In the genomic region with DNA sequence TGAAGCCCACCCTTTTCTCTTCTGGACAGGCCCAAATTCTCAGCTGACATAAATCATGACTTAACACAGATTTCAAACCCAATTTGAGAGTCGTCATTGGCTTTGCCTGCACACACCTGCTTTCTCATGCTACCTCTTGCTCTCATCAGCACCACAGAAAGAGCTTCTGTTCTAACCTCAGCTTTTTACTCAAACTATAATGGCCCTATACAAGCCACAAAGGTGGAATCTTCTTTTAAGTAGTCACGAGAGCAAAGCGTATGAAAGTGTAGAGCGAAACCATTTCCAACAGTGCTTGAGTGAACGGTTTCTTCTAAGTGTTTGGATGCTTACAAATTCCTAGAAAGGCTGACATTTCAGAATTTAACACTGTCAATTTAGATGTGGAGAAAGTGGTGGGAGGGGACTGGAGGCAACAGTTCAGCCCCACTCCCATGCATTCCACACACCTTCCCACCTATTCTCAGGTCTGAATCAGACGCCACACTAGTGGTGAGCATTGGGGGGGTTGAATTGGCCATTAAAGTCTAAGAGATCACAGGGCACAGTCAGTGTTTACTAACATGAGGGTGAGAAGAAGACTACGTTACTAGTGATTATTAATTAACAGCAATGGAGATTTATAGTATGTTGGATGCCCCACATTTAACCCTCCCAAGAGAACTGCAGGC, we compare ENCODE assay signal across 21 cellular contexts.
DNase-seq lines count a peak whose midpoint lies in the region; ATAC-seq and FAIRE-seq lines count a peak whose summit lies in the region.
"Had no signal": no experiment of that assay in that cellular context is flagged by ENCODE, and none has a peak within 500 bp of the region (broad histone marks: within the 10 kb centered on the region; RNA-seq: fewer than 3 reads in every experiment).

No MANE protein-coding gene starts in this region.

- peaks cover 29% of the 10 kb centered on the region for H3K4me1 Mint-ChIP-seq in T-helper 1 cell treated with Interleukin-12 subunit alpha and Interleukin-12 subunit beta and Interleukin-4 antibody, amounts not matched to agents 30 μg/mL and 1 μg/mL, for 36 hours (ENCODE audit: low read depth)
- peaks cover 36% of the 10 kb centered on the region for H3K4me1 Mint-ChIP-seq in activated naive CD8-positive, alpha-beta T cell (ENCODE audit: low read depth)

- FAIRE-seq in GM19239 (lab: Jason Lieb, UNC): peak; percentile 42
- FAIRE-seq: D721Med, GM12892, HTR-8/SVneo had no signal

- H3K36me3 Mint-ChIP-seq in T-helper 1 cell treated with Interleukin-12 subunit alpha and Interleukin-12 subunit beta and Interleukin-4 antibody, amounts not matched to agents 30 μg/mL and 1 μg/mL, for 36 hours (ENCODE audit: low read depth): peaks cover 87% of the 10 kb centered on the region
- H3K36me3 Mint-ChIP-seq in activated naive CD8-positive, alpha-beta T cell: peaks cover 45% of the 10 kb centered on the region

- no peaks in the 10 kb centered on the region for H3K27me3 Mint-ChIP-seq in T-helper 1 cell treated with Interleukin-12 subunit alpha and Interleukin-12 subunit beta and Interleukin-4 antibody, amounts not matched to agents 30 μg/mL and 1 μg/mL, for 36 hours (ENCODE audit: low read depth)
- H3K27me3 Mint-ChIP-seq in activated naive CD8-positive, alpha-beta T cell: no peaks in the 10 kb centered on the region

- peaks cover 2% of the 10 kb centered on the region for H3K9me3 Mint-ChIP-seq in T-helper 1 cell treated with Interleukin-12 subunit alpha and Interleukin-12 subunit beta and Interleukin-4 antibody, amounts not matched to agents 30 μg/mL and 1 μg/mL, for 36 hours
- no peaks in the 10 kb centered on the region for H3K9me3 Mint-ChIP-seq in activated naive CD8-positive, alpha-beta T cell (ENCODE audit: low read depth)

- ATAC-seq in GM19463 (IDR thresholded peaks at IDR 0.05; ENCODE audit: unreplicated experiment): no peak

- H3K4me3 Mint-ChIP-seq in T-helper 1 cell treated with Interleukin-12 subunit alpha and Interleukin-12 subunit beta and Interleukin-4 antibody, amounts not matched to agents 30 μg/mL and 1 μg/mL, for 36 hours: no peak overlapping the region
- H3K4me3 Mint-ChIP-seq in activated naive CD8-positive, alpha-beta T cell: peak overlapping the region; percentile 49
- H3K4me3 Mint-ChIP-seq: dendritic cell treated with granulocyte-macrophage colony-stimulating factor and Interleukin-4, amounts not matched to agents 40 ng/mL and 50 ng/mL, for 4 days had no signal

- no peak for DNase-seq in GM19239 (ENCODE audit: insufficient read length, low spot score)
- DNase-seq in renal cortical epithelial cell (ENCODE audit: low read depth): peak; percentile 81
- DNase-seq in SIG-M5 (lab: John Stamatoyannopoulos, UW): no peak
- no peak for DNase-seq in NCI-H446 treated with DMSO at 0.1 percent for 48 hours (lab: John Stamatoyannopoulos, UW)
- DNase-seq in HUDEP-2 (lab: John Stamatoyannopoulos, UW; ENCODE audit: unreplicated experiment in 76 of 76): no peak
- DNase-seq: activated effector memory CD4-positive, alpha-beta T cell treated with anti-CD3 and anti-CD28 coated beads, Interleukin-2, amount 50 U/mL, for 16 hours; brain microvascular endothelial cell; esophagus squamous epithelium; GDM1; H7; mammary epithelial cell; NCI-H1436 treated with DMSO at 0.1 percent for 48 hours; SW 1271; trophoblast cell had no signal

- H3K27ac Mint-ChIP-seq in T-helper 1 cell treated with Interleukin-12 subunit alpha and Interleukin-12 subunit beta and Interleukin-4 antibody, amounts not matched to agents 30 μg/mL and 1 μg/mL, for 36 hours: peak overlapping the region; percentile 59
- peak overlapping the region; percentile 62 for H3K27ac Mint-ChIP-seq in activated naive CD8-positive, alpha-beta T cell
- H3K27ac Mint-ChIP-seq: dendritic cell treated with granulocyte-macrophage colony-stimulating factor and Interleukin-4, amounts not matched to agents 40 ng/mL and 50 ng/mL, for 4 days had no signal
